In the genomic region with DNA sequence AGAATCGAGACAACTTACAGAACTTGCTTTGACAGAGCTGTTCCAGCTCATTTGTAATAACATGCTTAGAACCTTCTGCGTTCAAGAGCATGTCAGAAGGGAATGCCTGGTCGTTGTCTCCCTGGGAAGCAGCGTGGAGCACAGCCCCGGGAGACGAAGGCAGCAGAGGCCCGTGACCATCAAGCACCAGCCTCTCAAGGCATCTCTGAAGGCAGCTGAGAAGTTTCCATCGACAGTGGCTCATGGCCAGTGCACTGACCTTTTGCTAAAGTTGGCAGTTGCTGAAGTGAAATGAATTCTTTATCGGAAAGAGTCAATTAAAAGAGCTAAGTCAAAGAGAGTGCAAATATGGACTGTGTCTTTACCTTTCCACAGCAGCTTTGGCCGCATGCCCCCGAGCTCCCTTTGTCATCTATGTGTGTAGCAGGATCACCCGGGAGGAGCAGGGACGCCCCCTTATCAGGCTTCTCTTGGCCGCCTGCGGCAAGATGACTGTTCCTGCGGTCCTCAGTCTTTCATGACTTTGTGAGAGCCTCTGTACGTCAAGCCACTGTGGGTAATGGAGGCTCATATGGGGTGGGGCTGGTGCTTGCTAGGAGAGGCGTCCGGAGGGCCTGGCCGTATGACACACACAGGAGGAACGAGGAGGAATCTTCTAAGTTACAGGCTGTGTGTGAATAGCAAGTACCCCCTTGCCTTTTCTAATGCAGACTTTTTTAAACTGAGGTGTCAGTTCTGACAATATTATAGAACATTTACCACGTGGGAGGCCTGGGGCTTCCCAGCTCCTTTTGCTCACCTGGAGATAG, we compare ENCODE assay signal across 12 cellular contexts. TPM values are rescaled to one million over a fixed set of nuclear protein-coding genes. Genes with fewer than 3 reads are reported as not detected.
DNase-seq lines count a peak whose midpoint lies in the region; ATAC-seq and TF ChIP-seq lines count a peak whose summit lies in the region.
"Had no signal": no experiment of that assay in that cellular context is flagged by ENCODE, and none has a peak within 500 bp of the region (broad histone marks: within the 10 kb centered on the region; RNA-seq: fewer than 3 reads in every experiment).

No MANE protein-coding gene starts in this region.

- H3K4me1 ChIP-seq in DND-41 (ENCODE audit: insufficient read depth, low read length) = peaks cover 99% of the 10 kb centered on the region

- H3K36me3 Mint-ChIP-seq in activated T-helper 17 cell treated with anti-CD3 and anti-CD28 coated beads, Interleukin-2, amount 50 U/mL, for 72 hours (ENCODE audit: low read depth) = no peaks in the 10 kb centered on the region
- no peaks in the 10 kb centered on the region for H3K36me3 Mint-ChIP-seq in progenitor cell of endocrine pancreas (ENCODE audit: insufficient read depth)

- peaks cover 100% of the 10 kb centered on the region for H3K79me2 ChIP-seq in DND-41 (ENCODE audit: insufficient read depth, low read length)

- H3K36me3 ChIP-seq in DND-41 (ENCODE audit: insufficient read depth, low read length) = peaks cover 30% of the 10 kb centered on the region
- H3K36me3 ChIP-seq: colonic mucosa had no signal

- DNase-seq in DND-41 (no peak), left cardiac atrium (peak; percentile 83), progenitor cell of endocrine pancreas (ENCODE audit: low spot score, unreplicated experiment) (no peak)
- DNase-seq in stimulated activated CD4-positive, alpha-beta T cell treated with anti-CD3 and anti-CD28 coated beads, Interleukin-4, amount 100 ng/mL, for 4 hours = no peak
- DNase-seq: activated effector memory CD4-positive, alpha-beta T cell treated with Interleukin-2 at 50 U/mL for 16 hours; colonic mucosa; PC-3; stimulated activated naive CD8-positive, alpha-beta T cell treated with anti-CD3 and anti-CD28 coated beads, Interleukin-15, amount 100 ng/mL, for 72 hours had no signal

- TF ChIP-seq CTCF in DND-41 (IDR thresholded peaks at IDR 0.05; ENCODE audit: borderline replicate concordance, extremely low read depth, low read length, poor library complexity, severe bottlenecking) (no peak), progenitor cell of endocrine pancreas (IDR thresholded peaks at IDR 0.05; ENCODE audit: unreplicated experiment) (no peak)

- H3K4me3 Mint-ChIP-seq in activated T-helper 17 cell treated with anti-CD3 and anti-CD28 coated beads, Interleukin-2, amount 50 U/mL, for 72 hours = peak overlapping the region; percentile 76
- H3K4me3 Mint-ChIP-seq in progenitor cell of endocrine pancreas (ENCODE audit: low read depth) = no peak overlapping the region
- H3K4me3 Mint-ChIP-seq: stimulated activated naive CD8-positive, alpha-beta T cell treated with anti-CD3 and anti-CD28 coated beads, Interleukin-15, amount 100 ng/mL, for 72 hours had no signal

- H3K27ac Mint-ChIP-seq in activated T-helper 17 cell treated with anti-CD3 and anti-CD28 coated beads, Interleukin-2, amount 50 U/mL, for 72 hours = peak overlapping the region; percentile 79
- H3K27ac Mint-ChIP-seq in progenitor cell of endocrine pancreas = peak overlapping the region; percentile 52
- H3K27ac Mint-ChIP-seq: stimulated activated naive CD8-positive, alpha-beta T cell treated with anti-CD3 and anti-CD28 coated beads, Interleukin-15, amount 100 ng/mL, for 72 hours had no signal

- H4K20me1 ChIP-seq in DND-41 (ENCODE audit: insufficient read depth, low read length) = peaks cover 37% of the 10 kb centered on the region

- H3K9me3 ChIP-seq in DND-41 (ENCODE audit: insufficient read depth, low read length, severe bottlenecking) = no peaks in the 10 kb centered on the region
- H3K9me3 ChIP-seq: colonic mucosa had no signal

- peak overlapping the region in 1 of 2 experiments; percentile 45; a peak in 1 of 4 replicates for H3K4me3 ChIP-seq in DND-41 (ENCODE audit: low read depth in 1 of 2, low read length in 2 of 2)
- H3K4me3 ChIP-seq: colonic mucosa had no signal

- no peak overlapping the region for H2AFZ ChIP-seq in DND-41 (ENCODE audit: low read depth, low read length)

- peak overlapping the region; percentile 58 for H3K9ac ChIP-seq in DND-41 (ENCODE audit: low read depth, low read length)

- peak overlapping the region; percentile 60 for H3K4me2 ChIP-seq in DND-41 (ENCODE audit: insufficient read depth, low read length)

- no peaks in the 10 kb centered on the region for H3K9me3 Mint-ChIP-seq in activated T-helper 17 cell treated with anti-CD3 and anti-CD28 coated beads, Interleukin-2, amount 50 U/mL, for 72 hours
- no peaks in the 10 kb centered on the region for H3K9me3 Mint-ChIP-seq in progenitor cell of endocrine pancreas (ENCODE audit: low read depth)
- H3K9me3 Mint-ChIP-seq: stimulated activated naive CD8-positive, alpha-beta T cell treated with anti-CD3 and anti-CD28 coated beads, Interleukin-15, amount 100 ng/mL, for 72 hours had no signal

- no peaks in the 10 kb centered on the region for H3K27me3 Mint-ChIP-seq in activated T-helper 17 cell treated with anti-CD3 and anti-CD28 coated beads, Interleukin-2, amount 50 U/mL, for 72 hours
- H3K27me3 Mint-ChIP-seq in progenitor cell of endocrine pancreas = no peaks in the 10 kb centered on the region

- H3K4me1 Mint-ChIP-seq in activated T-helper 17 cell treated with anti-CD3 and anti-CD28 coated beads, Interleukin-2, amount 50 U/mL, for 72 hours = peaks cover 42% of the 10 kb centered on the region
- peaks cover 45% of the 10 kb centered on the region for H3K4me1 Mint-ChIP-seq in progenitor cell of endocrine pancreas (ENCODE audit: low read depth)

- intact Hi-C loops in left cardiac atrium (cut with DNase I) = no loop called here

- ATAC-seq in DND-41 (ENCODE audit: insufficient read depth, low read depth) = no peak
- peak; percentile 69 for ATAC-seq in activated T-helper 17 cell treated with anti-CD3 and anti-CD28 coated beads, Interleukin-2, amount 50 U/mL, for 72 hours (replicated peaks)
- peak; percentile 84 for ATAC-seq in left cardiac atrium
- no peak for ATAC-seq in GM21515 (IDR thresholded peaks at IDR 0.05; ENCODE audit: unreplicated experiment)
- no peak for ATAC-seq in GM18907 (IDR thresholded peaks at IDR 0.05; ENCODE audit: unreplicated experiment)
- no peak for ATAC-seq in HG03457 (IDR thresholded peaks at IDR 0.05; ENCODE audit: unreplicated experiment)
- ATAC-seq: PC-3; stimulated activated naive CD8-positive, alpha-beta T cell treated with anti-CD3 and anti-CD28 coated beads, Interleukin-15, amount 100 ng/mL, for 72 hours had no signal

- no peaks in the 10 kb centered on the region for H3K27me3 ChIP-seq in DND-41 (ENCODE audit: insufficient read depth, low read length, poor library complexity)
- H3K27me3 ChIP-seq: colonic mucosa had no signal

- H3K27ac ChIP-seq in DND-41 (ENCODE audit: low read length) = peak overlapping the region; percentile 91
- H3K27ac ChIP-seq: colonic mucosa had no signal

RNA-seq across cellular contexts. Expression of a gene that starts 54.2 kb away (rescaled TPM):
- under 1 TPM; 0.11 to 0.48 TPM for total RNA-seq in activated T-helper 17 cell treated with anti-CD3 and anti-CD28 coated beads, Interleukin-2, amount 50 U/mL, for 72 hours
- total RNA-seq in left cardiac atrium (10 to 100 TPM; 26.6 to 28.5 TPM), progenitor cell of endocrine pancreas (0.64 and 0.89 TPM in 2 replicates)

Comparison
In these comparisons a context has a peak if more than half of its experiments do, and no peak if none do; other contexts are left out.
1. ATAC-seq: peak in activated T-helper 17 cell treated with anti-CD3 and anti-CD28 coated beads, Interleukin-2, amount 50 U/mL, for 72 hours (single experiment) and left cardiac atrium (2 of 2); none in DND-41 (single experiment), GM21515 (single experiment), GM18907 (single experiment) and HG03457 (single experiment).
2. RNA of a gene that starts 54.2 kb away (total RNA-seq): 26.6 to 28.5 TPM in left cardiac atrium; 0.64 to 0.89 TPM in progenitor cell of endocrine pancreas and 0.11 to 0.48 TPM in activated T-helper 17 cell treated with anti-CD3 and anti-CD28 coated beads, Interleukin-2, amount 50 U/mL, for 72 hours; every median in the first group is over 10 times any median in the second.